ENCODE assay signal across 2 cellular contexts in genomic region chr19:3268326-3268725, GRCh38.
TF ChIP-seq lines count a peak whose summit lies in the region.

No MANE protein-coding gene starts in this region.

TF ChIP-seq in K562, 482 proteins besides CTCF, POLR2A, EP300 and RAD21:
- TF ChIP-seq ZBTB5 (IDR thresholded peaks at IDR 0.05): no peak
- no peak for TF ChIP-seq NCOA1 (IDR thresholded peaks at IDR 0.05; ENCODE audit: low read depth)
- TF ChIP-seq ZBTB8A (IDR thresholded peaks at IDR 0.05; ENCODE audit: partially characterized antibody): no peak
- no peak for TF ChIP-seq SMAD2 (IDR thresholded peaks at IDR 0.05; ENCODE audit: low read depth, low read length)
- TF ChIP-seq ZNF24 (IDR thresholded peaks at IDR 0.05): 0 out of 2 replicates have a peak, but pooled peaks have one; percentile 34

TF ChIP-seq in neural cell, 6 proteins besides CTCF, POLR2A, EP300 and RAD21 (continued from another document):
- TF ChIP-seq REST (IDR thresholded peaks at IDR 0.05; ENCODE audit: borderline replicate concordance) (no peak), MXI1 (conservative IDR thresholded peaks at IDR 0.05; ENCODE audit: poor library complexity, severe bottlenecking) (no peak), TAF1 (IDR thresholded peaks at IDR 0.05; ENCODE audit: low read depth) (no peak), EZH2 (IDR thresholded peaks at IDR 0.05; ENCODE audit: borderline replicate concordance, insufficient read depth, low read length, poor library complexity, severe bottlenecking) (no peak)
